Comparison of ENCODE assay signal across 8 cellular contexts in genomic region chr2:65430515-65431416, GRCh38. TPM values are rescaled to one million over a fixed set of nuclear protein-coding genes. Genes with fewer than 3 reads are reported as not detected.
DNase-seq lines count a peak whose midpoint lies in the region; TF ChIP-seq lines count a peak whose summit lies in the region.

No MANE protein-coding gene starts in this region.

- intact Hi-C loops in esophagus squamous epithelium (cut with DNase I): loop anchor here (10.0 kb wide), 1 partner anchor 134 kb away; no protein-coding TSS in a partner anchor

- peak in 1 of 4 donors; percentile 36 for TF ChIP-seq POLR2A in esophagus squamous epithelium (IDR thresholded peaks at IDR 0.05)

- H3K36me3 ChIP-seq in HUES48 (ENCODE audit: control insufficient read depth, insufficient read depth, low read length) (no peaks in the 10 kb centered on the region), NT2/D1 (ENCODE audit: insufficient read depth, insufficient read length, low read length) (no peaks in the 10 kb centered on the region), esophagus squamous epithelium (no peaks in the 10 kb centered on the region)

- H3K4me3 ChIP-seq in HUES48 (ENCODE audit: low read depth, low read length) (peak overlapping the region; percentile 82), NT2/D1 (ENCODE audit: insufficient read length, low read depth) (peak overlapping the region; percentile 68), esophagus squamous epithelium (peak overlapping the region; percentile 75 to 89 (median 80))

- H3K27ac ChIP-seq in C4-2B: peak overlapping the region; percentile 85
- H3K27ac ChIP-seq in HUES48 (ENCODE audit: low read depth, low read length): no peak overlapping the region
- peak overlapping the region; percentile 92 to 96 (median 94) for H3K27ac ChIP-seq in esophagus squamous epithelium

- WGBS in esophagus squamous epithelium, 2 donors: 0 to 1% methylated on average over 2 to 15 of the region's 95 CpGs

- peaks cover 24% of the 10 kb centered on the region for H3K27me3 ChIP-seq in HUES48 (ENCODE audit: control insufficient read depth, insufficient read depth, low read length)
- H3K27me3 ChIP-seq in NT2/D1 (ENCODE audit: insufficient read depth, insufficient read length): peaks cover 52% of the 10 kb centered on the region
- peaks cover 0 to 3% (median 0%) of the 10 kb centered on the region in 4 donors for H3K27me3 ChIP-seq in esophagus squamous epithelium

- DNase-seq in GM20000 (ENCODE audit: low spot score) (peak; percentile 68), NT2/D1 (ENCODE audit: low read depth, low spot score) (no peak), activated T-cell treated with anti-CD3 and anti-CD28 coated beads for 48 hours (ENCODE audit: low read depth) (peak; percentile 50), esophagus squamous epithelium (lab: John Stamatoyannopoulos, UW) (no peak), myocyte (ENCODE audit: low read depth) (peak; percentile 73)
- peak; percentile 37 to 76 (median 52) for DNase-seq in stimulated activated naive CD4-positive, alpha-beta T cell (lab: John Stamatoyannopoulos, UW)

- H3K9ac ChIP-seq in HUES48 (ENCODE audit: low read depth, low read length) (peak overlapping the region; percentile 47; the same call in 1 of the 2 replicates), NT2/D1 (ENCODE audit: insufficient read length, low read depth) (peak overlapping the region; percentile 64)

- no peaks in the 10 kb centered on the region for H3K9me3 ChIP-seq in HUES48 (ENCODE audit: control insufficient read depth, insufficient read depth, low read length)
- no peaks in the 10 kb centered on the region for H3K9me3 ChIP-seq in NT2/D1 (ENCODE audit: insufficient read depth, low read length)
- H3K9me3 ChIP-seq in esophagus squamous epithelium: no peaks in the 10 kb centered on the region

- H3K4me1 ChIP-seq in HUES48 (ENCODE audit: control insufficient read depth, insufficient read depth, low read length) (peaks cover 27% of the 10 kb centered on the region), NT2/D1 (ENCODE audit: insufficient read depth, insufficient read length) (no peaks in the 10 kb centered on the region), esophagus squamous epithelium (peaks cover 11 to 50% (median 21%) of the 10 kb centered on the region in 3 donors)

- TF ChIP-seq CTCF in C4-2B (conservative IDR thresholded peaks at IDR 0.05) (no peak), GM20000 (IDR thresholded peaks at IDR 0.05; ENCODE audit: extremely low read depth, missing control alignments) (no peak), esophagus squamous epithelium (IDR thresholded peaks at IDR 0.05) (peak in 1 of 6 experiments; percentile 22)

RNA-seq across cellular contexts. Expression of gene SPRED2, which starts 1.6 kb away (rescaled TPM):
- total RNA-seq in esophagus squamous epithelium (10 to 100 TPM in 1 of 4 donors, 1 to 10 TPM in 3; 8.1 to 15.1 (median 9.1) TPM), myocyte (5.3 and 11.7 TPM in 2 replicates)
- 15.3 TPM for polyA plus RNA-seq in myocyte (2012)

Comparison
In these comparisons a context has a peak if more than half of its experiments do, and no peak if none do; other contexts are left out.
1. DNase-seq: peak in GM20000 (single experiment), activated T-cell treated with anti-CD3 and anti-CD28 coated beads for 48 hours (single experiment), myocyte (single experiment) and stimulated activated naive CD4-positive, alpha-beta T cell (6 of 6); none in NT2/D1 (single experiment) and esophagus squamous epithelium (single experiment).
2. Peak in every context shown above with its lines, with median percentiles within 50 percentile points of each other: H3K4me3 ChIP-seq.